13 cellular contexts compared by ENCODE assay signal in genomic region chr12:131803995-131804521, GRCh38. TPM values are rescaled to one million over a fixed set of nuclear protein-coding genes. Genes with fewer than 3 reads are reported as not detected.
DNase-seq lines count a peak whose midpoint lies in the region; ATAC-seq, FAIRE-seq and TF ChIP-seq lines count a peak whose summit lies in the region.
"Had no signal": no experiment of that assay in that cellular context is flagged by ENCODE, and none has a peak within 500 bp of the region (broad histone marks: within the 10 kb centered on the region; RNA-seq: fewer than 3 reads in every experiment).

No MANE protein-coding gene starts in this region.

- H3K9ac ChIP-seq in BLaER1 treated with 17β-estradiol and CSF1 and Interleukin-3, amounts not matched to agents 10 nM and 100 nM = peak overlapping the region in 7 of 11 experiments; percentile 2 to 45 (median 33); a peak in 7 of 22 replicates

- peaks cover 14 to 27% (median 22%) of the 10 kb centered on the region in 11 experiments; a peak in 21 of 22 replicates for H3K36me3 ChIP-seq in BLaER1 treated with 17β-estradiol and CSF1 and Interleukin-3, amounts not matched to agents 10 nM and 100 nM

- no peak for FAIRE-seq in urothelium cell line (lab: Jason Lieb, UNC)

- no peak for ATAC-seq in GM19351 (IDR thresholded peaks at IDR 0.05; ENCODE audit: unreplicated experiment)
- ATAC-seq: gastroesophageal sphincter had no signal

- H3K9me3 Mint-ChIP-seq in mesothelial cell of epicardium = peaks cover 3% of the 10 kb centered on the region

- H3K4me3 ChIP-seq in BLaER1 treated with 17β-estradiol and CSF1 and Interleukin-3, amounts not matched to agents 10 nM and 100 nM = no peak overlapping the region
- H3K4me3 ChIP-seq in choroid plexus epithelial cell (ENCODE audit: low read depth, low read length) = peak overlapping the region; percentile 20
- H3K4me3 ChIP-seq: gastroesophageal sphincter, lung had no signal

- H3K27me3 ChIP-seq in BLaER1 treated with 17β-estradiol and CSF1 and Interleukin-3, amounts not matched to agents 10 nM and 100 nM = no peaks in the 10 kb centered on the region
- H3K27me3 ChIP-seq: gastroesophageal sphincter had no signal

- H3K9me3 ChIP-seq in BLaER1 treated with 17β-estradiol and CSF1 and Interleukin-3, amounts not matched to agents 10 nM and 100 nM (replicated peaks in 1 of 11) = peaks cover 3 to 11% (median 5%) of the 10 kb centered on the region in 11 experiments; a peak in 14 of 22 replicates
- H3K9me3 ChIP-seq: gastroesophageal sphincter had no signal

- H3K4me1 Mint-ChIP-seq in mesothelial cell of epicardium = peaks cover 3% of the 10 kb centered on the region
- H3K4me1 Mint-ChIP-seq: brain had no signal

- DNase-seq in M059J (ENCODE audit: low read depth) (peak; percentile 70), choroid plexus epithelial cell (ENCODE audit: low read depth) (peak; percentile 65), mesothelial cell of epicardium (ENCODE audit: low spot score in 2 of 2, unreplicated experiment in 2 of 2) (no peak), D341Med (ENCODE audit: low spot score) (no peak), inferior parietal cortex (ENCODE audit: extremely low spot score) (no peak), urothelium cell line (ENCODE audit: low spot score) (no peak)
- DNase-seq: activated CD8-positive, alpha-beta memory T cell treated with anti-CD3 and anti-CD28 coated beads, Interleukin-2, amount 50 U/mL, for 4 hours; T1000 had no signal

- peak overlapping the region; percentile 3 for H3K27ac Mint-ChIP-seq in mesothelial cell of epicardium
- H3K27ac Mint-ChIP-seq: brain had no signal

- no peak for TF ChIP-seq CTCF in choroid plexus epithelial cell (conservative IDR thresholded peaks at IDR 0.05; ENCODE audit: low read depth, low read length)
- no peak for TF ChIP-seq CTCF in mesothelial cell of epicardium (IDR thresholded peaks at IDR 0.05; ENCODE audit: unreplicated experiment)

- H3K4me1 ChIP-seq in BLaER1 treated with 17β-estradiol and CSF1 and Interleukin-3, amounts not matched to agents 10 nM and 100 nM = peaks cover 30 to 64% (median 60%) of the 10 kb centered on the region in 10 experiments

- peak overlapping the region; percentile 35 to 77 (median 61) for H3K4me2 ChIP-seq in BLaER1 treated with 17β-estradiol and CSF1 and Interleukin-3, amounts not matched to agents 10 nM and 100 nM

- H3K4me3 Mint-ChIP-seq in mesothelial cell of epicardium = no peak overlapping the region
- H3K4me3 Mint-ChIP-seq: brain had no signal

- peak overlapping the region in 9 of 11 experiments; percentile 34 to 68 (median 58); a peak in 16 of 22 replicates for H3K27ac ChIP-seq in BLaER1 treated with 17β-estradiol and CSF1 and Interleukin-3, amounts not matched to agents 10 nM and 100 nM
- H3K27ac ChIP-seq: gastroesophageal sphincter had no signal

- H3K36me3 Mint-ChIP-seq in mesothelial cell of epicardium = peaks cover 28% of the 10 kb centered on the region

- H4K20me1 ChIP-seq in BLaER1 treated with 17β-estradiol and CSF1 and Interleukin-3, amounts not matched to agents 10 nM and 100 nM = peaks cover 0 to 18% (median 11%) of the 10 kb centered on the region in 11 experiments; a peak in 10 of 22 replicates

- no peaks in the 10 kb centered on the region for H3K27me3 Mint-ChIP-seq in mesothelial cell of epicardium (ENCODE audit: low read depth)

RNA-seq across cellular contexts. Expression of gene MMP17, which starts 24.1 kb away (rescaled TPM):
- total RNA-seq in M059J (2014; rRNA removed; shearing (Covaris generic)) = 8.3 and 10.1 TPM in 2 replicates
- total RNA-seq in mesothelial cell of epicardium = 1.8 to 2.0 TPM (median 1.9 TPM) in 3 replicates

Comparison
In these comparisons a context has a peak if more than half of its experiments do, and no peak if none do; other contexts are left out.
1. DNase-seq: peak in M059J (single experiment) and choroid plexus epithelial cell (single experiment); none in mesothelial cell of epicardium (0 of 2), D341Med (single experiment), inferior parietal cortex (single experiment) and urothelium cell line (single experiment).